ENCODE assay signal across 17 cellular contexts in the genomic region with DNA sequence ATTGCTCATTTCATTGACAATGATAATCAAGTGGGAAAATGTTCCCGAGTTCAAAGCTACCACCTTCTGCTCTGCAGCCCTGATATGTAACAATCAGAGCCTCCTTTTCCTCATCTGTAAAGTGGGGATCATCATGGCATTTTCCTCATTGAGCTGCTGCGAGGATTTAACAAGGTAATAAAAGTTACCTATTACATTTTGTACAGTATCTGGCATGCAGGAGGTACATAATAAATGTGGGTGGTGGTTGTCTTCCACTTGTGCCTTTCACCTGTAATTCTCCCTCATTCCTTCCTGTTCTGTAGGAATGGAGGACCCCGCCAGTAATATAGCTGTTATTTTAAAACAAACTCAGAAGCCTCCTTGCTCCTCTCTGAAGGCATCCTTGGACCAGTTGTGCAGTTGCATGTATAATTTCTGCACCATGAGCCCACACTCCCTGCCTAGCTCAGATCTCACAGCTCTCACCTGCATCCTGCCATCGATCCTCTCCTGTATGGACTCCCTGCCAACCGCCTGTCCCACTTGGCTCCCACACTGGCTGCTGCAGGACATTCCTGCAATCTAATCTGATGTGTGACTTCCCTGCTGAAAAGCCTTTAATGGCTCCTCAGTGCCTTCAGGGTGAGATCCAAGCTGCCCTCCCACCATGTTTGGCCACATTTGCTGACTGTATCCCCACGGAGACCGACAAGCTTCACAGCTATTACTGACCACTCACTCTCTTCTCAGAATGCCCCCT.
DNase-seq lines count a peak whose midpoint lies in the region; ATAC-seq and TF ChIP-seq lines count a peak whose summit lies in the region.
"Had no signal": no experiment of that assay in that cellular context is flagged by ENCODE, and none has a peak within 500 bp of the region (broad histone marks: within the 10 kb centered on the region; RNA-seq: fewer than 3 reads in every experiment).

No MANE protein-coding gene starts in this region.

- H3K18ac ChIP-seq in H9 (ENCODE audit: insufficient read length, low read depth, low read length) (no peak overlapping the region), mesendoderm (ENCODE audit: low read length) (no peak overlapping the region)

- no peak overlapping the region for H2AFZ ChIP-seq in H9 (ENCODE audit: low read length)

- H2AK5ac ChIP-seq in H9 (ENCODE audit: insufficient read length, low read length), result no peak overlapping the region
- no peak overlapping the region for H2AK5ac ChIP-seq in mesendoderm (ENCODE audit: low read length)

- no peak for TF ChIP-seq POLR2A in transverse colon (IDR thresholded peaks at IDR 0.05)

- H3K27ac Mint-ChIP-seq in H9 (peak overlapping the region in 2 of 3 experiments; percentile 8 to 10; a peak in 2 of 7 replicates), endodermal cell (no peak overlapping the region)
- H3K27ac Mint-ChIP-seq: CD4-positive, alpha-beta memory T cell had no signal

- no peak overlapping the region for H4K91ac ChIP-seq in H9 (ENCODE audit: insufficient read length, low read depth, low read length)

- no peak overlapping the region for H3K4me3 Mint-ChIP-seq in H9
- H3K4me3 Mint-ChIP-seq in endodermal cell, result no peak overlapping the region
- H3K4me3 Mint-ChIP-seq: CD4-positive, alpha-beta memory T cell had no signal

- H3K27ac ChIP-seq in H9 (ENCODE audit: insufficient read length, low read depth, low read length) (no peak overlapping the region), endodermal cell (ENCODE audit: low read depth, low read length) (no peak overlapping the region), mesendoderm (ENCODE audit: low read depth, low read length) (no peak overlapping the region), transverse colon (peak overlapping the region in 2 of 4 donors; percentile 44 to 51)

- no peak overlapping the region for H2BK12ac ChIP-seq in H9 (ENCODE audit: insufficient read length, low read depth, low read length)

- H3K36me3 Mint-ChIP-seq in H9 (ENCODE audit: insufficient read depth in 1 of 3, low read depth in 3 of 3) (peaks cover 2% of the 10 kb centered on the region in 3 experiments; a peak in 6 of 7 replicates), endodermal cell (ENCODE audit: low read depth) (no peaks in the 10 kb centered on the region)
- H3K36me3 Mint-ChIP-seq: CD4-positive, alpha-beta memory T cell had no signal

- H3K27me3 ChIP-seq in H9 (ENCODE audit: insufficient read depth, low read length), result no peaks in the 10 kb centered on the region
- peaks cover 13% of the 10 kb centered on the region for H3K27me3 ChIP-seq in endodermal cell (ENCODE audit: control insufficient read depth, insufficient read depth, low read length, poor library complexity, severe bottlenecking)
- H3K27me3 ChIP-seq in mesendoderm (ENCODE audit: insufficient read depth, low read length, poor library complexity), result no peaks in the 10 kb centered on the region
- no peaks in the 10 kb centered on the region for H3K27me3 ChIP-seq in transverse colon

- H3K9me3 Mint-ChIP-seq in H9 (peaks cover 2% of the 10 kb centered on the region in 2 experiments; a peak in 4 of 5 replicates), endodermal cell (no peaks in the 10 kb centered on the region)

- no peaks in the 10 kb centered on the region for H3K79me1 ChIP-seq in H9 (ENCODE audit: insufficient read depth, low read depth, low read length, poor library complexity, severe bottlenecking)
- H3K79me1 ChIP-seq in mesendoderm (ENCODE audit: low read length), result no peaks in the 10 kb centered on the region

- peaks cover 31 to 32% of the 10 kb centered on the region in 2 experiments for H3K4me1 Mint-ChIP-seq in H9
- peaks cover 11% of the 10 kb centered on the region for H3K4me1 Mint-ChIP-seq in endodermal cell
- H3K4me1 Mint-ChIP-seq: CD4-positive, alpha-beta memory T cell had no signal

- H3T11ph ChIP-seq in H9 (ENCODE audit: low read length), result no peak overlapping the region

- H3K14ac ChIP-seq in H9 (ENCODE audit: insufficient read depth, low read length), result no peak overlapping the region

- DNase-seq in H9 (no peak), endodermal cell (peak; percentile 63), mesendoderm (peak; percentile 57), transverse colon (peak; percentile 28), NCI-H187 (lab: John Stamatoyannopoulos, UW) (no peak), DMS53 (lab: John Stamatoyannopoulos, UW) (no peak), retina (no peak)
- DNase-seq: C1 segment of cervical spinal cord; Calu3; CD4-positive, alpha-beta memory T cell; COR-L47; DND-41; GF-D8; GOT3; H7 had no signal

- H4K5ac ChIP-seq in H9 (ENCODE audit: insufficient read length, low read depth, low read length) (no peak overlapping the region), mesendoderm (ENCODE audit: low read length) (no peak overlapping the region)

- H3K4me3 ChIP-seq in endodermal cell (ENCODE audit: low read length) (no peak overlapping the region), mesendoderm (ENCODE audit: low read length) (no peak overlapping the region), transverse colon (no peak overlapping the region)

- H3K56ac ChIP-seq in H9 (ENCODE audit: insufficient read length, low read depth, low read length), result no peak overlapping the region
- H3K56ac ChIP-seq in mesendoderm (ENCODE audit: low read length), result no peak overlapping the region

- ATAC-seq in HG03175 (IDR thresholded peaks at IDR 0.05; ENCODE audit: unreplicated experiment), result no peak
- ATAC-seq: HCT116 had no signal

- no CpG with 5 or more reads among the region's 7 CpGs for WGBS in H9 (ENCODE audit: extremely low coverage, insufficient read length, low lambda C conversion rate)
- 86 to 87% methylated on average over 5 to 7 of the region's 7 CpGs for WGBS in endodermal cell (ENCODE audit: insufficient coverage in 1 of 2, insufficient read length in 1 of 2), 2 experiments
- WGBS in mesendoderm (ENCODE audit: extremely low coverage, insufficient coverage, low lambda C conversion rate), result no CpG with 5 or more reads among the region's 7 CpGs
- WGBS in transverse colon (ENCODE audit: low coverage in 1 of 2), 2 donors, result 49 to 50% methylated on average over 2 to 7 of the region's 7 CpGs

- H3K23me2 ChIP-seq in H9 (ENCODE audit: insufficient read length, low read depth, low read length, poor library complexity, severe bottlenecking), result no peaks in the 10 kb centered on the region

- H3K23ac ChIP-seq in H9 (ENCODE audit: insufficient read length, low read depth, low read length), result no peak overlapping the region
- no peak overlapping the region for H3K23ac ChIP-seq in mesendoderm (ENCODE audit: low read length)

- H4K8ac ChIP-seq in H9 (replicated peaks; ENCODE audit: insufficient read length, low read depth, low read length) (no peak overlapping the region), mesendoderm (ENCODE audit: low read depth, low read length) (no peak overlapping the region)

- H3K36me3 ChIP-seq in endodermal cell (ENCODE audit: control insufficient read depth, insufficient read depth, low read length), result no peaks in the 10 kb centered on the region
- no peaks in the 10 kb centered on the region for H3K36me3 ChIP-seq in mesendoderm (ENCODE audit: control insufficient read depth, insufficient read depth, low read length)
- H3K36me3 ChIP-seq in transverse colon, result no peaks in the 10 kb centered on the region

- peaks cover 7% of the 10 kb centered on the region; the same call in 1 of the 2 replicates for H3K4me1 ChIP-seq in H9 (ENCODE audit: insufficient read depth, low read length)
- no peaks in the 10 kb centered on the region for H3K4me1 ChIP-seq in endodermal cell (ENCODE audit: control insufficient read depth, insufficient read depth, low read length)
- no peaks in the 10 kb centered on the region for H3K4me1 ChIP-seq in mesendoderm (ENCODE audit: control insufficient read depth, low read depth, low read length)
- no peaks in the 10 kb centered on the region for H3K4me1 ChIP-seq in transverse colon

- no peak overlapping the region for H2BK5ac ChIP-seq in H9 (ENCODE audit: insufficient read length, low read length)
- H2BK5ac ChIP-seq in mesendoderm (ENCODE audit: low read length), result no peak overlapping the region

- peaks cover 6% of the 10 kb centered on the region for H3K27me3 Mint-ChIP-seq in H9 (ENCODE audit: low read depth)
- peaks cover 26% of the 10 kb centered on the region for H3K27me3 Mint-ChIP-seq in endodermal cell (ENCODE audit: insufficient read depth)

- H3K9ac ChIP-seq in H9 (ENCODE audit: extremely low read depth, insufficient read length, low read length) (no peak overlapping the region), endodermal cell (ENCODE audit: extremely low read depth, low read length, poor library complexity, severe bottlenecking) (no peak overlapping the region), mesendoderm (ENCODE audit: low read length) (no peak overlapping the region)

- no peak overlapping the region for H2BK20ac ChIP-seq in H9 (ENCODE audit: low read depth, low read length, poor library complexity, severe bottlenecking)

- H2BK15ac ChIP-seq in H9 (ENCODE audit: low read depth, low read length), result no peak overlapping the region
- no peak overlapping the region for H2BK15ac ChIP-seq in mesendoderm (replicated peaks; ENCODE audit: low read depth)

- H4K20me1 ChIP-seq in H9 (ENCODE audit: control insufficient read depth, insufficient read depth, insufficient read length), result no peaks in the 10 kb centered on the region

- H2BK120ac ChIP-seq in H9 (ENCODE audit: low read depth, low read length, poor library complexity, severe bottlenecking) (no peak overlapping the region), mesendoderm (ENCODE audit: low read depth, low read length) (no peak overlapping the region)

- in situ Hi-C loops in transverse colon (cut with MboI; ENCODE audit: low pct_ligation_motif_present in 1 of 4, low pct_unique_long_range_greater_than_20kb in 1 of 4, low sequenced_read_pairs in 3 of 4), result no loop called here

- intact Hi-C loops in transverse colon (cut with DNase I; ENCODE audit: low total_unique reads), result no loop called here

- H3K4me2 ChIP-seq in H9 (ENCODE audit: insufficient read depth, insufficient read length, low read length), result no peak overlapping the region
- H3K4me2 ChIP-seq in mesendoderm (ENCODE audit: low read length), result no peak overlapping the region

- no peaks in the 10 kb centered on the region for H3K9me3 ChIP-seq in H9 (ENCODE audit: control insufficient read depth, low read depth, low read length)
- no peaks in the 10 kb centered on the region for H3K9me3 ChIP-seq in endodermal cell (ENCODE audit: control insufficient read depth, low read length)
- no peaks in the 10 kb centered on the region for H3K9me3 ChIP-seq in transverse colon

- H3K4ac ChIP-seq in H9 (ENCODE audit: low read depth, low read length), result no peak overlapping the region
- H3K4ac ChIP-seq in mesendoderm (ENCODE audit: low read depth, low read length), result no peak overlapping the region

- TF ChIP-seq CTCF in H9 (conservative IDR thresholded peaks at IDR 0.05), result no peak
- TF ChIP-seq CTCF in endodermal cell (conservative IDR thresholded peaks at IDR 0.05), result no peak
- no peak for TF ChIP-seq CTCF in transverse colon (IDR thresholded peaks at IDR 0.05)

- TF ChIP-seq EP300 in transverse colon (IDR thresholded peaks at IDR 0.05; ENCODE audit: low read depth), result no peak

- H3K79me2 ChIP-seq in H9 (ENCODE audit: insufficient read depth, low read length) (no peaks in the 10 kb centered on the region), mesendoderm (ENCODE audit: control insufficient read depth, insufficient read depth, low read length) (no peaks in the 10 kb centered on the region)

Comparison
In these comparisons a context has a peak if more than half of its experiments do, and no peak if none do; other contexts are left out.
1. DNase-seq: peak in endodermal cell (single experiment), mesendoderm (single experiment) and transverse colon (single experiment); none in H9 (single experiment), NCI-H187 (0 of 2), DMS53 (single experiment) and retina (single experiment).